In the genomic region with DNA sequence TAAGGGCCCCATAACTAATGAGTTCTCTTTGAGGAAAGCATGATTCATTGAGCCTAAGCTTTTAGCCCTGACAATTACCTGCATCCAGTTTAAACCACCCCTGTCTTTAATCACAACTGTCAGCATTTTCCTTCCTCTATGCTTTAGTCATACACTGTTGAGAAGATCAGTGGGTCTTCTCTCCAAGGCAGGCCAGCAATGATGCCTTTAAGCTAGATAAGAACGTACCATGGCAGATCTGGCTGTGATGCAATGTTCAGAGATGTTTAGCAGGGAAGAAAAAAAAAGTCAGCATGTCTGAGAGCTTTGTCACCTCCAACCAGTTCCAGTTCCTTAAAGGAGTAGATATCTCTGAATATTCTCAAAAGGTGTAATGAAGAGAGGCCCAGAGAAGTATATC, we compare ENCODE assay signal across 14 cellular contexts.
A peak's percentile ranks its signal among the peaks of the same experiment; 100 is the strongest.
DNase-seq lines count a peak whose midpoint lies in the region; ATAC-seq and TF ChIP-seq lines count a peak whose summit lies in the region.
"Had no signal": no experiment of that assay in that cellular context is flagged by ENCODE, and none has a peak within 500 bp of the region (broad histone marks: within the 10 kb centered on the region; RNA-seq: fewer than 3 reads in every experiment).

No MANE protein-coding gene starts in this region.

- intact Hi-C loops in natural killer cell (cut with micrococcal nuclease), result no loop called here

- H3K4me3 ChIP-seq in mesodermal cell (ENCODE audit: extremely low read depth, insufficient read depth, low read length, poor library complexity, severe bottlenecking), result no peak overlapping the region
- H3K4me3 ChIP-seq: neural progenitor cell, SJSA1 had no signal

- in situ Hi-C loops in KBM-7 (cut with MboI; ENCODE audit: low pct_unique_long_range_greater_than_20kb, low sequenced_read_pairs), result no loop called here

- peaks cover 11% of the 10 kb centered on the region for H3K9me3 Mint-ChIP-seq in activated naive CD8-positive, alpha-beta T cell treated with anti-CD3 and anti-CD28 coated beads, Interleukin-2, amount 50 U/mL, for 24 hours
- H3K9me3 Mint-ChIP-seq in natural killer cell, result no peaks in the 10 kb centered on the region
- H3K9me3 Mint-ChIP-seq: activated B cell treated with CpG ODN at 0.5 μM for 24 hours, immature natural killer cell had no signal

- H3K9me3 ChIP-seq in mesodermal cell (ENCODE audit: control insufficient read depth, low read length), result no peaks in the 10 kb centered on the region
- H3K9me3 ChIP-seq: SJSA1 had no signal

- no peaks in the 10 kb centered on the region for H3K27me3 Mint-ChIP-seq in activated naive CD8-positive, alpha-beta T cell treated with anti-CD3 and anti-CD28 coated beads, Interleukin-2, amount 50 U/mL, for 24 hours
- peaks cover 22 to 40% of the 10 kb centered on the region in 2 donors for H3K27me3 Mint-ChIP-seq in natural killer cell (ENCODE audit: low read depth in 2 of 2)
- H3K27me3 Mint-ChIP-seq: activated B cell treated with CpG ODN at 0.5 μM for 24 hours had no signal

- WGBS in mesodermal cell (ENCODE audit: insufficient coverage in 2 of 2), 2 experiments, result 29 to 67% methylated on average over 1 of the region's 1 CpG

- peak overlapping the region; percentile 30 for H3K4me3 Mint-ChIP-seq in activated naive CD8-positive, alpha-beta T cell treated with anti-CD3 and anti-CD28 coated beads, Interleukin-2, amount 50 U/mL, for 24 hours
- no peak overlapping the region for H3K4me3 Mint-ChIP-seq in natural killer cell
- H3K4me3 Mint-ChIP-seq: activated B cell treated with CpG ODN at 0.5 μM for 24 hours, neural progenitor cell had no signal

- peaks cover 73% of the 10 kb centered on the region for H3K4me1 Mint-ChIP-seq in activated naive CD8-positive, alpha-beta T cell treated with anti-CD3 and anti-CD28 coated beads, Interleukin-2, amount 50 U/mL, for 24 hours
- peaks cover 32 to 33% of the 10 kb centered on the region in 2 donors for H3K4me1 Mint-ChIP-seq in natural killer cell

- H3K36me3 Mint-ChIP-seq in activated naive CD8-positive, alpha-beta T cell treated with anti-CD3 and anti-CD28 coated beads, Interleukin-2, amount 50 U/mL, for 24 hours (ENCODE audit: low read depth), result no peaks in the 10 kb centered on the region
- H3K36me3 Mint-ChIP-seq in natural killer cell, result no peaks in the 10 kb centered on the region
- H3K36me3 Mint-ChIP-seq: neural progenitor cell had no signal

- peaks cover 22% of the 10 kb centered on the region for H3K4me1 ChIP-seq in mesodermal cell (ENCODE audit: control insufficient read depth, insufficient read depth, low read length, poor library complexity, severe bottlenecking)
- H3K4me1 ChIP-seq: SJSA1 had no signal

- peak; percentile 53 for ATAC-seq in activated naive CD8-positive, alpha-beta T cell treated with anti-CD3 and anti-CD28 coated beads, Interleukin-2, amount 50 U/mL, for 24 hours
- ATAC-seq in GM21737 (IDR thresholded peaks at IDR 0.05; ENCODE audit: unreplicated experiment), result no peak
- no peak for ATAC-seq in natural killer cell
- no peak for ATAC-seq in HG03354 (IDR thresholded peaks at IDR 0.05; ENCODE audit: poor library complexity, severe bottlenecking, unreplicated experiment)

- H3K27ac Mint-ChIP-seq in activated naive CD8-positive, alpha-beta T cell treated with anti-CD3 and anti-CD28 coated beads, Interleukin-2, amount 50 U/mL, for 24 hours, result peak overlapping the region; percentile 96
- H3K27ac Mint-ChIP-seq in natural killer cell, result no peak overlapping the region
- H3K27ac Mint-ChIP-seq: neural progenitor cell had no signal

- TF ChIP-seq CTCF in natural killer cell (IDR thresholded peaks at IDR 0.05), result no peak

- DNase-seq in NCI-H2227 (lab: John Stamatoyannopoulos, UW; ENCODE audit: unreplicated experiment), result peak; percentile 2
- no peak for DNase-seq in NCI-H2227 treated with DMSO at 0.1 percent for 48 hours (lab: John Stamatoyannopoulos, UW)
- DNase-seq in KBM-7, result peak; percentile 1
- DNase-seq in activated naive CD8-positive, alpha-beta T cell treated with anti-CD3 and anti-CD28 coated beads, Interleukin-2, amount 50 U/mL, for 24 hours, result no peak
- no peak for DNase-seq in natural killer cell
- DNase-seq: activated B cell treated with CpG ODN at 0.5 μM for 24 hours, activated gamma-delta T cell, immature natural killer cell, Kasumi-1 had no signal

- H3K27ac ChIP-seq in mesodermal cell (ENCODE audit: low read depth, low read length, severe bottlenecking), result peak overlapping the region; percentile 93
- H3K27ac ChIP-seq: neural progenitor cell, SJSA1 had no signal

- H3K36me3 ChIP-seq in mesodermal cell (ENCODE audit: control insufficient read depth, insufficient read depth, low read length), result no peaks in the 10 kb centered on the region
- H3K36me3 ChIP-seq: neural progenitor cell, SJSA1 had no signal

Comparison
In these comparisons a context has a peak if more than half of its experiments do, and no peak if none do; other contexts are left out.
1. DNase-seq: peak in NCI-H2227 (single experiment) and KBM-7 (single experiment); none in NCI-H2227 treated with DMSO at 0.1 percent for 48 hours (single experiment), activated naive CD8-positive, alpha-beta T cell treated with anti-CD3 and anti-CD28 coated beads, Interleukin-2, amount 50 U/mL, for 24 hours (single experiment) and natural killer cell (single experiment).